12 cellular contexts compared by ENCODE assay signal in genomic region chr7:44982535-44982923, GRCh38. TPM values are rescaled to one million over a fixed set of nuclear protein-coding genes. Genes with fewer than 3 reads are reported as not detected.
DNase-seq lines count a peak whose midpoint lies in the region; ATAC-seq, FAIRE-seq and TF ChIP-seq lines count a peak whose summit lies in the region.
"Had no signal": no experiment of that assay in that cellular context is flagged by ENCODE, and none has a peak within 500 bp of the region (broad histone marks: within the 10 kb centered on the region; RNA-seq: fewer than 3 reads in every experiment).

No MANE protein-coding gene starts in this region.

- no peaks in the 10 kb centered on the region for H3K9me2 ChIP-seq in OCI-LY1 (ENCODE audit: low read depth, low read length)

- peaks cover 84% of the 10 kb centered on the region for H3K4me1 Mint-ChIP-seq in activated T-cell treated with anti-CD3 and anti-CD28 coated beads, Interleukin-2, amount 50 U/mL, for 4 hours (ENCODE audit: low read depth)
- peaks cover 42% of the 10 kb centered on the region for H3K4me1 Mint-ChIP-seq in astrocyte (ENCODE audit: low read depth, unreplicated experiment)
- H3K4me1 Mint-ChIP-seq in stimulated activated naive CD8-positive, alpha-beta T cell treated with anti-CD3 and anti-CD28 coated beads, Interleukin-15, Interleukin-2, amounts not matched to agents 100 ng/mL and 50 ng/mL, for 24 hours (ENCODE audit: low read depth), result peaks cover 71% of the 10 kb centered on the region

- peak overlapping the region; percentile 99 for H3K4me3 Mint-ChIP-seq in activated T-cell treated with anti-CD3 and anti-CD28 coated beads, Interleukin-2, amount 50 U/mL, for 4 hours
- H3K4me3 Mint-ChIP-seq in astrocyte (ENCODE audit: unreplicated experiment), result peak overlapping the region; percentile 27
- H3K4me3 Mint-ChIP-seq in stimulated activated naive CD8-positive, alpha-beta T cell treated with anti-CD3 and anti-CD28 coated beads, Interleukin-15, Interleukin-2, amounts not matched to agents 100 ng/mL and 50 ng/mL, for 24 hours, result peak overlapping the region; percentile 99

- H3K27me3 ChIP-seq in OCI-LY1 (ENCODE audit: insufficient read depth, low read length) (no peaks in the 10 kb centered on the region), astrocyte (ENCODE audit: insufficient read depth, low read length) (no peaks in the 10 kb centered on the region)

- no peak overlapping the region for H3K27ac Mint-ChIP-seq in astrocyte (ENCODE audit: unreplicated experiment)
- peak overlapping the region; percentile 100 for H3K27ac Mint-ChIP-seq in stimulated activated naive CD8-positive, alpha-beta T cell treated with anti-CD3 and anti-CD28 coated beads, Interleukin-15, Interleukin-2, amounts not matched to agents 100 ng/mL and 50 ng/mL, for 24 hours

- peaks cover 48% of the 10 kb centered on the region for H3K36me3 Mint-ChIP-seq in activated T-cell treated with anti-CD3 and anti-CD28 coated beads, Interleukin-2, amount 50 U/mL, for 4 hours (ENCODE audit: insufficient read depth)
- peaks cover 32% of the 10 kb centered on the region for H3K36me3 Mint-ChIP-seq in astrocyte (ENCODE audit: low read depth, unreplicated experiment)
- peaks cover 72% of the 10 kb centered on the region for H3K36me3 Mint-ChIP-seq in stimulated activated naive CD8-positive, alpha-beta T cell treated with anti-CD3 and anti-CD28 coated beads, Interleukin-15, Interleukin-2, amounts not matched to agents 100 ng/mL and 50 ng/mL, for 24 hours (ENCODE audit: low read depth)

- H3K4me3 ChIP-seq in OCI-LY1 (ENCODE audit: low read depth, low read length, poor library complexity, severe bottlenecking), result no peak overlapping the region
- H3K4me3 ChIP-seq in astrocyte (ENCODE audit: insufficient read depth, low read depth, low read length), result no peak overlapping the region
- H3K4me3 ChIP-seq: coronary artery, psoas muscle had no signal

- H3K27me3 Mint-ChIP-seq in activated T-cell treated with anti-CD3 and anti-CD28 coated beads, Interleukin-2, amount 50 U/mL, for 4 hours (ENCODE audit: low read depth), result no peaks in the 10 kb centered on the region
- H3K27me3 Mint-ChIP-seq in astrocyte (ENCODE audit: low read depth, unreplicated experiment), result no peaks in the 10 kb centered on the region
- no peaks in the 10 kb centered on the region for H3K27me3 Mint-ChIP-seq in stimulated activated naive CD8-positive, alpha-beta T cell treated with anti-CD3 and anti-CD28 coated beads, Interleukin-15, Interleukin-2, amounts not matched to agents 100 ng/mL and 50 ng/mL, for 24 hours

- no peak for ATAC-seq in activated T-cell treated with anti-CD3 and anti-CD28 coated beads, Interleukin-2, amount 50 U/mL, for 4 hours
- ATAC-seq: psoas muscle had no signal

- peak overlapping the region; percentile 95 for H3K27ac ChIP-seq in OCI-LY1 (ENCODE audit: low read depth, low read length, poor library complexity, severe bottlenecking)
- H3K27ac ChIP-seq in astrocyte (ENCODE audit: low read depth, low read length), result no peak overlapping the region
- H3K27ac ChIP-seq: coronary artery, psoas muscle had no signal

- H3K79me2 ChIP-seq in OCI-LY1 (ENCODE audit: insufficient read depth, low read length) (peaks cover 28% of the 10 kb centered on the region), astrocyte (ENCODE audit: insufficient read depth, low read length) (peaks cover 39% of the 10 kb centered on the region)

- peaks cover 26% of the 10 kb centered on the region for H3F3A ChIP-seq in OCI-LY1 (ENCODE audit: insufficient read depth, low read length)

- H4K20me1 ChIP-seq in OCI-LY1 (ENCODE audit: insufficient read depth, low read length), result no peaks in the 10 kb centered on the region
- peaks cover 37% of the 10 kb centered on the region for H4K20me1 ChIP-seq in astrocyte (ENCODE audit: insufficient read depth, low read length)

- DNase-seq in activated T-cell treated with anti-CD3 and anti-CD28 coated beads, Interleukin-2, amount 50 U/mL, for 4 hours, result no peak
- DNase-seq in activated T-cell treated with anti-CD3 and anti-CD28 coated beads for 4 hours (no peak), astrocyte (ENCODE audit: low read depth) (no peak), HPDE6-E6E7 (ENCODE audit: extremely low spot score) (no peak), NCI-H526 (lab: John Stamatoyannopoulos, UW) (no peak), NOMO-1 treated with dmso at 0.1 percent for 144 hours (lab: John Stamatoyannopoulos, UW; ENCODE audit: unreplicated experiment) (no peak)
- DNase-seq: activated CD4-positive, CD25-positive, alpha-beta regulatory T cell; NCI-H187 treated with DMSO at 0.1 percent for 48 hours; psoas muscle had no signal

- H3K9me3 ChIP-seq in OCI-LY1 (ENCODE audit: low read length) (no peaks in the 10 kb centered on the region), astrocyte (ENCODE audit: insufficient read depth, low read depth, low read length) (no peaks in the 10 kb centered on the region)
- H3K9me3 ChIP-seq: psoas muscle had no signal

- TF ChIP-seq CTCF in OCI-LY1 (IDR thresholded peaks at IDR 0.05; ENCODE audit: low read length), result no peak
- no peak for TF ChIP-seq CTCF in astrocyte (IDR thresholded peaks at IDR 0.05; ENCODE audit: insufficient read depth, low read depth, low read length)

- H3K36me3 ChIP-seq in OCI-LY1 (ENCODE audit: insufficient read depth, low read length) (peaks cover 53% of the 10 kb centered on the region), astrocyte (ENCODE audit: insufficient read depth, low read length) (peaks cover 31% of the 10 kb centered on the region)

- H2AFZ ChIP-seq in OCI-LY1 (ENCODE audit: low read length) (no peak overlapping the region), astrocyte (ENCODE audit: low read depth, low read length) (no peak overlapping the region)

- no peak for FAIRE-seq in astrocyte (lab: Jason Lieb, UNC)

- H3K4me1 ChIP-seq in OCI-LY1 (ENCODE audit: insufficient read depth, low read length, severe bottlenecking), result peaks cover 87% of the 10 kb centered on the region
- H3K4me1 ChIP-seq in astrocyte (ENCODE audit: insufficient read depth, low read length), result peaks cover 36% of the 10 kb centered on the region

- H3K9ac ChIP-seq in OCI-LY1 (ENCODE audit: low read length) (no peak overlapping the region), astrocyte (ENCODE audit: low read length) (no peak overlapping the region)

- no peaks in the 10 kb centered on the region for H3K9me3 Mint-ChIP-seq in activated T-cell treated with anti-CD3 and anti-CD28 coated beads, Interleukin-2, amount 50 U/mL, for 4 hours
- H3K9me3 Mint-ChIP-seq in astrocyte (ENCODE audit: unreplicated experiment), result no peaks in the 10 kb centered on the region
- no peaks in the 10 kb centered on the region for H3K9me3 Mint-ChIP-seq in stimulated activated naive CD8-positive, alpha-beta T cell treated with anti-CD3 and anti-CD28 coated beads, Interleukin-15, Interleukin-2, amounts not matched to agents 100 ng/mL and 50 ng/mL, for 24 hours

- peak overlapping the region; percentile 84; the same call in 1 of the 2 replicates for H3K4me2 ChIP-seq in OCI-LY1 (ENCODE audit: low read length)
- H3K4me2 ChIP-seq in astrocyte (ENCODE audit: low read length), result no peak overlapping the region

RNA-seq across cellular contexts. Expression of gene MYO1G, which starts 3.7 kb away (rescaled TPM):
- total RNA-seq in activated T-cell treated with anti-CD3 and anti-CD28 coated beads, Interleukin-2, amount 50 U/mL, for 4 hours, result 100 to 1,000 TPM; 120 to 205 (median 143) TPM
- 0.11 and 0.19 TPM in 2 replicates for total RNA-seq in astrocyte

RNA-seq across cellular contexts. Expression of gene CCM2, which starts 17.5 kb away (rescaled TPM):
- 10 to 100 TPM; 35.9 to 38.2 (median 36.6) TPM for total RNA-seq in activated T-cell treated with anti-CD3 and anti-CD28 coated beads, Interleukin-2, amount 50 U/mL, for 4 hours
- total RNA-seq in astrocyte, result 57.6 and 62.0 TPM in 2 replicates

Comparison
In these comparisons a context has a peak if more than half of its experiments do, and no peak if none do; other contexts are left out.
1. H3K4me3 Mint-ChIP-seq: peak in every context shown above with its lines; median percentile 99 in activated T-cell treated with anti-CD3 and anti-CD28 coated beads, Interleukin-2, amount 50 U/mL, for 4 hours; 99 in stimulated activated naive CD8-positive, alpha-beta T cell treated with anti-CD3 and anti-CD28 coated beads, Interleukin-15, Interleukin-2, amounts not matched to agents 100 ng/mL and 50 ng/mL, for 24 hours; 27 in astrocyte.
2. RNA of gene MYO1G, which starts 3.7 kb away (total RNA-seq): 120 to 205 TPM in activated T-cell treated with anti-CD3 and anti-CD28 coated beads, Interleukin-2, amount 50 U/mL, for 4 hours; 0.11 to 0.19 TPM in astrocyte; every median in the first group is over 100 times any median in the second.